Comparison of ENCODE assay signal across 32 cellular contexts in genomic region chr7:103140684-103141083, GRCh38.
"Had no signal": no experiment of that assay in that cellular context is flagged by ENCODE, and none has a peak within 500 bp of the region (broad histone marks: within the 10 kb centered on the region; RNA-seq: fewer than 3 reads in every experiment).

No MANE protein-coding gene starts in this region.

- ATAC-seq: activated CD8-positive, alpha-beta T cell treated with anti-CD3 and anti-CD28 coated beads for 36 hours; activated T-cell treated with anti-CD3 and anti-CD28 coated beads, Interleukin-2, amount 50 U/mL, for 4 hours; activated T-helper 17 cell treated with anti-CD3 and anti-CD28 coated beads, Interleukin-2, amount 50 U/mL, for 72 hours; body of pancreas; esophagus mucosa; T-helper 17 cell had no signal

- FAIRE-seq: frontal cortex had no signal

- H3K4me1 Mint-ChIP-seq: T-helper 17 cell had no signal

- H3K9me3 Mint-ChIP-seq: activated B cell treated with CpG ODN at 0.5 μM for 24 hours; activated T-cell treated with anti-CD3 and anti-CD28 coated beads, Interleukin-2, amount 50 U/mL, for 4 hours; activated T-helper 17 cell treated with anti-CD3 and anti-CD28 coated beads, Interleukin-2, amount 50 U/mL, for 72 hours; dendritic cell treated with granulocyte-macrophage colony-stimulating factor and Interleukin-4, amounts not matched to agents 40 ng/mL and 50 ng/mL, for 4 days; endodermal cell; T-helper 2 cell treated with Interferon-gamma antibody and Interleukin-4, amounts not matched to agents 5 μg/mL and 100 μg/mL, for 36 hours had no signal

- H3K4me3 ChIP-seq: body of pancreas, coronary artery, dorsolateral prefrontal cortex had no signal

- H3K27ac ChIP-seq: coronary artery, WERI-Rb-1 had no signal

- H3K27me3 Mint-ChIP-seq: activated B cell treated with CpG ODN at 0.5 μM for 24 hours; activated CD8-positive, alpha-beta T cell treated with anti-CD3 and anti-CD28 coated beads for 36 hours; activated naive CD8-positive, alpha-beta T cell; activated T-helper 17 cell treated with anti-CD3 and anti-CD28 coated beads, Interleukin-2, amount 50 U/mL, for 72 hours; dendritic cell treated with granulocyte-macrophage colony-stimulating factor and Interleukin-4, amounts not matched to agents 40 ng/mL and 50 ng/mL, for 4 days; T-helper 17 cell had no signal

- H3K27me3 ChIP-seq: body of pancreas, dorsolateral prefrontal cortex had no signal

- H3K9me3 ChIP-seq: body of pancreas had no signal

- H3K4me3 Mint-ChIP-seq: activated B cell treated with CpG ODN at 0.5 μM for 24 hours; activated CD8-positive, alpha-beta T cell treated with anti-CD3 and anti-CD28 coated beads for 36 hours; activated naive CD8-positive, alpha-beta T cell; activated T-cell treated with anti-CD3 and anti-CD28 coated beads, Interleukin-2, amount 50 U/mL, for 4 hours; activated T-helper 17 cell treated with anti-CD3 and anti-CD28 coated beads, Interleukin-2, amount 50 U/mL, for 72 hours; dendritic cell treated with granulocyte-macrophage colony-stimulating factor and Interleukin-4, amounts not matched to agents 40 ng/mL and 50 ng/mL, for 4 days; endodermal cell; T-helper 17 cell; T-helper 2 cell treated with Interferon-gamma antibody and Interleukin-4, amounts not matched to agents 5 μg/mL and 100 μg/mL, for 36 hours had no signal

- H3K27ac Mint-ChIP-seq: activated B cell treated with CpG ODN at 0.5 μM for 24 hours; activated CD8-positive, alpha-beta T cell treated with anti-CD3 and anti-CD28 coated beads for 36 hours; activated naive CD8-positive, alpha-beta T cell; dendritic cell treated with granulocyte-macrophage colony-stimulating factor and Interleukin-4, amounts not matched to agents 40 ng/mL and 50 ng/mL, for 4 days; endodermal cell; T-helper 17 cell; T-helper 2 cell treated with Interferon-gamma antibody and Interleukin-4, amounts not matched to agents 5 μg/mL and 100 μg/mL, for 36 hours had no signal

- H3K36me3 ChIP-seq: WERI-Rb-1 had no signal

- DNase-seq: activated B cell treated with CpG ODN at 0.5 μM for 24 hours; activated CD4-positive, alpha-beta T cell treated with anti-CD3 and anti-CD28 coated beads for 1 hour; activated CD4-positive, alpha-beta T cell treated with anti-CD3 and anti-CD28 coated beads for 4 hours; activated CD4-positive, alpha-beta T cell treated with anti-CD3 and anti-CD28 coated beads, Interleukin-2, amount 50 U/mL, for 1 hour; activated CD4-positive, alpha-beta T cell treated with anti-CD3 and anti-CD28 coated beads, Interleukin-2, amount 50 U/mL, for 48 hours; activated CD8-positive, alpha-beta memory T cell treated with anti-CD3 and anti-CD28 coated beads for 24 hours; activated CD8-positive, alpha-beta T cell treated with anti-CD3 and anti-CD28 coated beads for 36 hours; activated effector memory CD4-positive, alpha-beta T cell treated with Interleukin-2 at 50 U/mL for 16 hours; activated gamma-delta T cell treated with Interleukin-2 at 50 U/mL for 16 hours; activated naive CD4-positive, alpha-beta T cell treated with anti-CD3 and anti-CD28 coated beads, Interleukin-2, amount 50 U/mL, for 16 hours; activated naive CD4-positive, alpha-beta T cell treated with Interleukin-2 at 50 U/mL for 16 hours; activated T-cell treated with anti-CD3 and anti-CD28 coated beads, Interleukin-2, amount 50 U/mL, for 4 hours; amniotic stem cell; anterior cingulate cortex; body of pancreas; caudate nucleus; dorsolateral prefrontal cortex; effector memory CD4-positive, alpha-beta T cell; endodermal cell; foreskin fibroblast; head of caudate nucleus; T-helper 1 cell; T-helper 17 cell; T1000; WERI-Rb-1 had no signal
